Comparison of ENCODE assay signal across 20 cellular contexts in the genomic region with DNA sequence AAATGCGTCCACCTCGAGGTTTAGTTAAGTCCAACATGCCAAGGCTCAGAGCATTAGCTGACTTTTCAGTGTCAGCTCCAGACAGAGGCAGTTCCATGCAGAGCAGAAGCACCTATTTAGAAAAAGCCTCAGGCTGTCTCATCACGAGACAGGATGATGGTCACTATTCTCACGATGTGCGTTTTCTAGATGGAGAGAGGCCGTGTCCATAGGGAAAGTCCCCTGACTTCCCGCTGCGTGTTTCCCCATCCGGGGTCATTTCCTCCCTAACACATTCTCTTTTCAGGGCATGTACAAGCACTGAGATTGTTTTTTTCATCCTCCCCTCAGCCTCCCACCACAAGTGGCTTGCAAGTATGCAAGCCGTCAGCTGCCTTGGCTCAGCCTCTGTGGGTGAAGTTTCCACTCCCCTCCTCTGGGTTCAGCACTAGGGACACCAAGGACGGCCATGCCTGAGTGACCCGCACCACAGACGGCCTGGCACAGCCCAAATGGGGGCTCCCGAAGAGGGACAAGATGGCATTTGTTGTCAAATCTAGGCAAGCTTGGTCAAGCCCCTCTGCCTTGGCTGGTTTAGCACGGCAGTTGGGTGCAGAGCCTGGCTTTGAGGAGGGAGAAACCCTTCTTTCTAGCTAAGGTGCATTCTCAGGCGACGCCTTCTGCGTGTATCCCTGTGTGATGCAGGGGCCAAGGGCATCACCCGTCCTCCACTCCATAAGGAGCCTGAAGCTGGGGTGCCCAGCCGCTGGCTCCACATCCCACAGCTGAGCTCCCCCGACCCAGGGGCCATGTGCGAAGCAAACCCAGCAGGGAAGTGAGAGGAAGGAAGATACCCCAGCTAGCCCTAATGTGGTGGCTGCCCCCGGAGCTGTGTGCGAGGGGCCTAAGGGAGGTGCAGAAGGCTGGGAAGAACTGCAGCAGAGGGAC. TPM values are rescaled to one million over a fixed set of nuclear protein-coding genes. Genes with fewer than 3 reads are reported as not detected.
DNase-seq lines count a peak whose midpoint lies in the region; ATAC-seq and TF ChIP-seq lines count a peak whose summit lies in the region.
"Had no signal": no experiment of that assay in that cellular context is flagged by ENCODE, and none has a peak within 500 bp of the region (broad histone marks: within the 10 kb centered on the region; RNA-seq: fewer than 3 reads in every experiment).

No MANE protein-coding gene starts in this region.

- H3K79me2 ChIP-seq in GM23338 (replicated peaks; ENCODE audit: insufficient read depth) = no peaks in the 10 kb centered on the region

- H3K36me3 Mint-ChIP-seq in GM23338 (ENCODE audit: low read depth) = no peaks in the 10 kb centered on the region
- H3K36me3 Mint-ChIP-seq: activated CD4-positive, alpha-beta memory T cell treated with anti-CD3 and anti-CD28 coated beads for 36 hours; activated naive CD4-positive, alpha-beta T cell treated with anti-CD3 and anti-CD28 coated beads, Interleukin-2, amount 50 U/mL, for 72 hours; T-cell had no signal

- intact Hi-C loops in posterior vena cava (cut with DNase I) = loop anchor here in 1 of 2 donors (1.0 kb wide), 1 partner anchor 43 kb away; no protein-coding TSS in a partner anchor

- H3K27ac Mint-ChIP-seq in GM23338 = no peak overlapping the region
- H3K27ac Mint-ChIP-seq: activated CD4-positive, alpha-beta memory T cell treated with anti-CD3 and anti-CD28 coated beads for 36 hours; activated naive CD4-positive, alpha-beta T cell treated with anti-CD3 and anti-CD28 coated beads, Interleukin-2, amount 50 U/mL, for 72 hours; HFFc6; T-cell had no signal

- H3K4me2 ChIP-seq in GM23338 = no peak overlapping the region

- no peaks in the 10 kb centered on the region for H3K9me2 ChIP-seq in GM23338 (ENCODE audit: insufficient read depth)

- peak; percentile 30 for DNase-seq in RWPE2 (ENCODE audit: low spot score)
- DNase-seq in foreskin melanocyte = peak; percentile 56
- peak; percentile 58 for DNase-seq in posterior vena cava (ENCODE audit: low spot score)
- DNase-seq in GM23338 (ENCODE audit: low spot score) = no peak
- DNase-seq: activated CD4-positive, alpha-beta memory T cell treated with anti-CD3 and anti-CD28 coated beads for 36 hours; activated T-cell treated with anti-CD3 and anti-CD28 coated beads, Interleukin-2, amount 50 U/mL, for 1 hour; gastrocnemius medialis; HFFc6; KBM-7; MV-4-11; NCI-H2029; stimulated activated CD4-positive, alpha-beta T cell treated with anti-CD3 and anti-CD28 coated beads, Interleukin-15, amount 100 ng/mL, for 24 hours; T-cell had no signal

- peaks cover 26% of the 10 kb centered on the region for H3K4me1 Mint-ChIP-seq in GM23338

- peaks cover 2% of the 10 kb centered on the region for H3K27me3 Mint-ChIP-seq in GM23338 (ENCODE audit: insufficient read depth, low read depth, poor library complexity)

- no peak overlapping the region; the same call in 1 of the 2 replicates for H2AFZ ChIP-seq in GM23338

- H3K4me3 ChIP-seq in RWPE2 (ENCODE audit: severe bottlenecking) = no peak overlapping the region
- H3K4me3 ChIP-seq in GM23338 = no peak overlapping the region
- H3K4me3 ChIP-seq: gastrocnemius medialis had no signal

- H3K27me3 ChIP-seq in RWPE2 (ENCODE audit: insufficient read depth, poor library complexity, severe bottlenecking) (no peaks in the 10 kb centered on the region), GM23338 (ENCODE audit: insufficient read depth) (no peaks in the 10 kb centered on the region)
- H3K27me3 ChIP-seq: gastrocnemius medialis had no signal

- H3F3A ChIP-seq in GM23338 (replicated peaks; ENCODE audit: low read depth) = no peaks in the 10 kb centered on the region

- H3K9me3 Mint-ChIP-seq in GM23338 = no peaks in the 10 kb centered on the region
- H3K9me3 Mint-ChIP-seq: activated CD4-positive, alpha-beta memory T cell treated with anti-CD3 and anti-CD28 coated beads for 36 hours; activated naive CD4-positive, alpha-beta T cell treated with anti-CD3 and anti-CD28 coated beads, Interleukin-2, amount 50 U/mL, for 72 hours; HFFc6; T-cell had no signal

- no peaks in the 10 kb centered on the region for H3K36me3 ChIP-seq in RWPE2 (ENCODE audit: low read depth)
- no peaks in the 10 kb centered on the region for H3K36me3 ChIP-seq in GM23338 (ENCODE audit: insufficient read depth)
- H3K36me3 ChIP-seq: gastrocnemius medialis had no signal

- H4K20me1 ChIP-seq in GM23338 (replicated peaks; ENCODE audit: insufficient read depth) = no peaks in the 10 kb centered on the region

- peak overlapping the region; percentile 73 for H3K27ac ChIP-seq in C4-2B
- H3K27ac ChIP-seq in RWPE2 (ENCODE audit: poor library complexity, severe bottlenecking) = no peak overlapping the region
- H3K27ac ChIP-seq in GM23338 (ENCODE audit: low read depth) = no peak overlapping the region
- H3K27ac ChIP-seq: gastrocnemius medialis, HL-60 had no signal

- ATAC-seq in RWPE2 (ENCODE audit: low read depth) (no peak), GM21723 (IDR thresholded peaks at IDR 0.05; ENCODE audit: unreplicated experiment) (no peak), GM23338 (no peak), GM18511 (IDR thresholded peaks at IDR 0.05; ENCODE audit: unreplicated experiment) (no peak)
- ATAC-seq: activated naive CD4-positive, alpha-beta T cell treated with anti-CD3 and anti-CD28 coated beads, Interleukin-2, amount 50 U/mL, for 72 hours; gastrocnemius medialis; T-cell had no signal

- TF ChIP-seq CTCF in C4-2B (conservative IDR thresholded peaks at IDR 0.05) (no peak), RWPE2 (IDR thresholded peaks at IDR 0.05; ENCODE audit: poor library complexity, severe bottlenecking) (no peak), GM23338 (conservative IDR thresholded peaks at IDR 0.05; ENCODE audit: low read depth in 2 of 2) (no peak)

- H3K4me1 ChIP-seq in RWPE2 (ENCODE audit: insufficient read depth, poor library complexity, severe bottlenecking) (peaks cover 7% of the 10 kb centered on the region), GM23338 (ENCODE audit: insufficient read depth) (no peaks in the 10 kb centered on the region)
- H3K4me1 ChIP-seq: gastrocnemius medialis had no signal

- H3K4me3 Mint-ChIP-seq in GM23338 = no peak overlapping the region
- H3K4me3 Mint-ChIP-seq: activated CD4-positive, alpha-beta memory T cell treated with anti-CD3 and anti-CD28 coated beads for 36 hours; HFFc6; T-cell had no signal

- H3K9me3 ChIP-seq in RWPE2 (ENCODE audit: severe bottlenecking) = no peaks in the 10 kb centered on the region
- H3K9me3 ChIP-seq: gastrocnemius medialis had no signal

TF ChIP-seq in GM23338, 12 proteins besides CTCF, POLR2A, EP300 and RAD21 (continues in another document):
- TF ChIP-seq STAT1 (IDR thresholded peaks at IDR 0.05; ENCODE audit: unreplicated experiment) (no peak), CREB1 (CRISPR knock-in tag; IDR thresholded peaks at IDR 0.05; ENCODE audit: low read depth) (no peak), POLR2AphosphoS5 (IDR thresholded peaks at IDR 0.05; ENCODE audit: low read depth) (no peak)
- TF ChIP-seq, protein P1, sequence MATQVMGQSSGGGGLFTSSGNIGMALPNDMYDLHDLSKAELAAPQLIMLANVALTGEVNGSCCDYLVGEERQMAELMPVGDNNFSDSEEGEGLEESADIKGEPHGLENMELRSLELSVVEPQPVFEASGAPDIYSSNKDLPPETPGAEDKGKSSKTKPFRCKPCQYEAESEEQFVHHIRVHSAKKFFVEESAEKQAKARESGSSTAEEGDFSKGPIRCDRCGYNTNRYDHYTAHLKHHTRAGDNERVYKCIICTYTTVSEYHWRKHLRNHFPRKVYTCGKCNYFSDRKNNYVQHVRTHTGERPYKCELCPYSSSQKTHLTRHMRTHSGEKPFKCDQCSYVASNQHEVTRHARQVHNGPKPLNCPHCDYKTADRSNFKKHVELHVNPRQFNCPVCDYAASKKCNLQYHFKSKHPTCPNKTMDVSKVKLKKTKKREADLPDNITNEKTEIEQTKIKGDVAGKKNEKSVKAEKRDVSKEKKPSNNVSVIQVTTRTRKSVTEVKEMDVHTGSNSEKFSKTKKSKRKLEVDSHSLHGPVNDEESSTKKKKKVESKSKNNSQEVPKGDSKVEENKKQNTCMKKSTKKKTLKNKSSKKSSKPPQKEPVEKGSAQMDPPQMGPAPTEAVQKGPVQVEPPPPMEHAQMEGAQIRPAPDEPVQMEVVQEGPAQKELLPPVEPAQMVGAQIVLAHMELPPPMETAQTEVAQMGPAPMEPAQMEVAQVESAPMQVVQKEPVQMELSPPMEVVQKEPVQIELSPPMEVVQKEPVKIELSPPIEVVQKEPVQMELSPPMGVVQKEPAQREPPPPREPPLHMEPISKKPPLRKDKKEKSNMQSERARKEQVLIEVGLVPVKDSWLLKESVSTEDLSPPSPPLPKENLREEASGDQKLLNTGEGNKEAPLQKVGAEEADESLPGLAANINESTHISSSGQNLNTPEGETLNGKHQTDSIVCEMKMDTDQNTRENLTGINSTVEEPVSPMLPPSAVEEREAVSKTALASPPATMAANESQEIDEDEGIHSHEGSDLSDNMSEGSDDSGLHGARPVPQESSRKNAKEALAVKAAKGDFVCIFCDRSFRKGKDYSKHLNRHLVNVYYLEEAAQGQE (IDR thresholded peaks at IDR 0.05; ENCODE audit: unreplicated experiment) = no peak

RNA-seq across cellular contexts. Expression of gene CALML5, which starts 2.9 kb away (rescaled TPM):
- not detected for total RNA-seq in posterior vena cava
- 0.27 TPM in 1 of 2 replicates, not detected in the other for total RNA-seq in GM23338 (2014; rRNA removed; shearing (Covaris generic))
- polyA plus RNA-seq in GM23338 (2016; fragmentation: Nextera tagmentation; extraction: Ambion mirVana) = 0.26 and 0.40 TPM in 2 replicates
- total RNA-seq: activated CD4-positive, alpha-beta memory T cell treated with anti-CD3 and anti-CD28 coated beads for 36 hours; activated naive CD4-positive, alpha-beta T cell treated with anti-CD3 and anti-CD28 coated beads, Interleukin-2, amount 50 U/mL, for 72 hours; gastrocnemius medialis; HFFc6; NCI-H460; renal cortical epithelial cell; T-cell had no signal

RNA-seq across cellular contexts. Expression of gene CALML3, which starts 22.5 kb away (rescaled TPM):
- total RNA-seq in posterior vena cava = not detected
- total RNA-seq in GM23338 (2014; rRNA removed; shearing (Covaris generic)) = not detected in 2 replicates
- polyA plus RNA-seq in GM23338 (2016; fragmentation: Nextera tagmentation; extraction: Ambion mirVana) = not detected in 2 replicates
- total RNA-seq: activated CD4-positive, alpha-beta memory T cell treated with anti-CD3 and anti-CD28 coated beads for 36 hours; activated naive CD4-positive, alpha-beta T cell treated with anti-CD3 and anti-CD28 coated beads, Interleukin-2, amount 50 U/mL, for 72 hours; gastrocnemius medialis; HFFc6; NCI-H460; renal cortical epithelial cell; T-cell had no signal
